3 cellular contexts compared by ENCODE assay signal in the genomic region with DNA sequence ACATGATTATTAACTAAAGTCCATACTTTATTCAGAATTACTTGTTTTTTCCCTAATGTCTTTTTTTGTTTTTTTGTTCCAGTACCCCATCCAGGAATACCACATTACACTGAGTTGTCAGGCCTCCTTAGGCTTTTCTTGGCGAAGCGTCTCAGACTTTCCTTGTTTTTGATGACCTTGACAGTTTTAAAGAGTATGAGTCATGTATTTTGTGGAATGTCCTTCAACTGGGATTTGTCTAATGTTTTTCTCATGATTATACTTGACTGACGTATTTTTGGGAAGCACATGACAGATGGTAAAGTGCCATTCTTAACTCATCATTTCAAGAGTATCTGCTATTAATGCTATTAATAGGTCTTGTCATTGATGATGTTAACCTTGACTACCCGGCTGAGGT.
TF ChIP-seq lines count a peak whose summit lies in the region.

No MANE protein-coding gene starts in this region.

TF ChIP-seq in A549, 52 proteins besides CTCF, POLR2A, EP300 and RAD21:
- TF ChIP-seq NR3C1 (IDR thresholded peaks at IDR 0.05) (no peak), MAFK (IDR thresholded peaks at IDR 0.05; ENCODE audit: partially characterized antibody) (peak; percentile 80)
- TF ChIP-seq, protein P1, sequence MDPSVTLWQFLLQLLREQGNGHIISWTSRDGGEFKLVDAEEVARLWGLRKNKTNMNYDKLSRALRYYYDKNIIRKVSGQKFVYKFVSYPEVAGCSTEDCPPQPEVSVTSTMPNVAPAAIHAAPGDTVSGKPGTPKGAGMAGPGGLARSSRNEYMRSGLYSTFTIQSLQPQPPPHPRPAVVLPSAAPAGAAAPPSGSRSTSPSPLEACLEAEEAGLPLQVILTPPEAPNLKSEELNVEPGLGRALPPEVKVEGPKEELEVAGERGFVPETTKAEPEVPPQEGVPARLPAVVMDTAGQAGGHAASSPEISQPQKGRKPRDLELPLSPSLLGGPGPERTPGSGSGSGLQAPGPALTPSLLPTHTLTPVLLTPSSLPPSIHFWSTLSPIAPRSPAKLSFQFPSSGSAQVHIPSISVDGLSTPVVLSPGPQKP (IDR thresholded peaks at IDR 0.05; ENCODE audit: low read depth, low read length): no peak

TF ChIP-seq in HEK293T, 16 proteins besides CTCF, POLR2A, EP300 and RAD21:
- no peak for TF ChIP-seq ZNF384 (IDR thresholded peaks at IDR 0.05)
- no peak for TF ChIP-seq HDGF (IDR thresholded peaks at IDR 0.05; ENCODE audit: borderline replicate concordance)
- no peak for TF ChIP-seq TARDBP (IDR thresholded peaks at IDR 0.05)
- TF ChIP-seq BHLHE40 (IDR thresholded peaks at IDR 0.05; ENCODE audit: borderline replicate concordance): no peak
- no peak for TF ChIP-seq LEF1 (IDR thresholded peaks at IDR 0.05; ENCODE audit: borderline replicate concordance)
- TF ChIP-seq, protein P2, sequence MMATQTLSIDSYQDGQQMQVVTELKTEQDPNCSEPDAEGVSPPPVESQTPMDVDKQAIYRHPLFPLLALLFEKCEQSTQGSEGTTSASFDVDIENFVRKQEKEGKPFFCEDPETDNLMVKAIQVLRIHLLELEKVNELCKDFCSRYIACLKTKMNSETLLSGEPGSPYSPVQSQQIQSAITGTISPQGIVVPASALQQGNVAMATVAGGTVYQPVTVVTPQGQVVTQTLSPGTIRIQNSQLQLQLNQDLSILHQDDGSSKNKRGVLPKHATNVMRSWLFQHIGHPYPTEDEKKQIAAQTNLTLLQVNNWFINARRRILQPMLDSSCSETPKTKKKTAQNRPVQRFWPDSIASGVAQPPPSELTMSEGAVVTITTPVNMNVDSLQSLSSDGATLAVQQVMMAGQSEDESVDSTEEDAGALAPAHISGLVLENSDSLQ (IDR thresholded peaks at IDR 0.05): peak; percentile 38; the same call in 1 of the 2 replicates

TF ChIP-seq in K562, 482 proteins besides CTCF, POLR2A, EP300 and RAD21:
- TF ChIP-seq MEIS2 (IDR thresholded peaks at IDR 0.05; ENCODE audit: partially characterized antibody): no peak
- TF ChIP-seq MAFG (tag; conservative IDR thresholded peaks at IDR 0.05): peak; percentile 83
- TF ChIP-seq MAFF (IDR thresholded peaks at IDR 0.05; ENCODE audit: low read length): peak; percentile 49; the same call in 1 of the 2 replicates
- peak; percentile 84 for TF ChIP-seq C11orf30 (IDR thresholded peaks at IDR 0.05; ENCODE audit: low read depth)
- no peak for TF ChIP-seq SRSF7 (optimal IDR thresholded peaks at IDR 0.05; ENCODE audit: low read depth, low read length)
- TF ChIP-seq, protein P3, sequence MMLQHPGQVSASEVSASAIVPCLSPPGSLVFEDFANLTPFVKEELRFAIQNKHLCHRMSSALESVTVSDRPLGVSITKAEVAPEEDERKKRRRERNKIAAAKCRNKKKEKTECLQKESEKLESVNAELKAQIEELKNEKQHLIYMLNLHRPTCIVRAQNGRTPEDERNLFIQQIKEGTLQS (IDR thresholded peaks at IDR 0.05): peak; percentile 27; the same call in 1 of the 2 replicates
- TF ChIP-seq, protein P3 (CRISPR knock-in tag; conservative IDR thresholded peaks at IDR 0.05): no peak
- peak; percentile 86 for TF ChIP-seq ZNF316 (IDR thresholded peaks at IDR 0.05)
- 0 out of 2 replicates have a peak, but pooled peaks have one; percentile 21 for TF ChIP-seq ESRRA (IDR thresholded peaks at IDR 0.05; ENCODE audit: borderline replicate concordance, low read depth)
- TF ChIP-seq ZNF445 (CRISPR knock-in tag; IDR thresholded peaks at IDR 0.05; ENCODE audit: low read depth): no peak
- TF ChIP-seq MCM3 (IDR thresholded peaks at IDR 0.05): no peak
- TF ChIP-seq, protein P4, sequence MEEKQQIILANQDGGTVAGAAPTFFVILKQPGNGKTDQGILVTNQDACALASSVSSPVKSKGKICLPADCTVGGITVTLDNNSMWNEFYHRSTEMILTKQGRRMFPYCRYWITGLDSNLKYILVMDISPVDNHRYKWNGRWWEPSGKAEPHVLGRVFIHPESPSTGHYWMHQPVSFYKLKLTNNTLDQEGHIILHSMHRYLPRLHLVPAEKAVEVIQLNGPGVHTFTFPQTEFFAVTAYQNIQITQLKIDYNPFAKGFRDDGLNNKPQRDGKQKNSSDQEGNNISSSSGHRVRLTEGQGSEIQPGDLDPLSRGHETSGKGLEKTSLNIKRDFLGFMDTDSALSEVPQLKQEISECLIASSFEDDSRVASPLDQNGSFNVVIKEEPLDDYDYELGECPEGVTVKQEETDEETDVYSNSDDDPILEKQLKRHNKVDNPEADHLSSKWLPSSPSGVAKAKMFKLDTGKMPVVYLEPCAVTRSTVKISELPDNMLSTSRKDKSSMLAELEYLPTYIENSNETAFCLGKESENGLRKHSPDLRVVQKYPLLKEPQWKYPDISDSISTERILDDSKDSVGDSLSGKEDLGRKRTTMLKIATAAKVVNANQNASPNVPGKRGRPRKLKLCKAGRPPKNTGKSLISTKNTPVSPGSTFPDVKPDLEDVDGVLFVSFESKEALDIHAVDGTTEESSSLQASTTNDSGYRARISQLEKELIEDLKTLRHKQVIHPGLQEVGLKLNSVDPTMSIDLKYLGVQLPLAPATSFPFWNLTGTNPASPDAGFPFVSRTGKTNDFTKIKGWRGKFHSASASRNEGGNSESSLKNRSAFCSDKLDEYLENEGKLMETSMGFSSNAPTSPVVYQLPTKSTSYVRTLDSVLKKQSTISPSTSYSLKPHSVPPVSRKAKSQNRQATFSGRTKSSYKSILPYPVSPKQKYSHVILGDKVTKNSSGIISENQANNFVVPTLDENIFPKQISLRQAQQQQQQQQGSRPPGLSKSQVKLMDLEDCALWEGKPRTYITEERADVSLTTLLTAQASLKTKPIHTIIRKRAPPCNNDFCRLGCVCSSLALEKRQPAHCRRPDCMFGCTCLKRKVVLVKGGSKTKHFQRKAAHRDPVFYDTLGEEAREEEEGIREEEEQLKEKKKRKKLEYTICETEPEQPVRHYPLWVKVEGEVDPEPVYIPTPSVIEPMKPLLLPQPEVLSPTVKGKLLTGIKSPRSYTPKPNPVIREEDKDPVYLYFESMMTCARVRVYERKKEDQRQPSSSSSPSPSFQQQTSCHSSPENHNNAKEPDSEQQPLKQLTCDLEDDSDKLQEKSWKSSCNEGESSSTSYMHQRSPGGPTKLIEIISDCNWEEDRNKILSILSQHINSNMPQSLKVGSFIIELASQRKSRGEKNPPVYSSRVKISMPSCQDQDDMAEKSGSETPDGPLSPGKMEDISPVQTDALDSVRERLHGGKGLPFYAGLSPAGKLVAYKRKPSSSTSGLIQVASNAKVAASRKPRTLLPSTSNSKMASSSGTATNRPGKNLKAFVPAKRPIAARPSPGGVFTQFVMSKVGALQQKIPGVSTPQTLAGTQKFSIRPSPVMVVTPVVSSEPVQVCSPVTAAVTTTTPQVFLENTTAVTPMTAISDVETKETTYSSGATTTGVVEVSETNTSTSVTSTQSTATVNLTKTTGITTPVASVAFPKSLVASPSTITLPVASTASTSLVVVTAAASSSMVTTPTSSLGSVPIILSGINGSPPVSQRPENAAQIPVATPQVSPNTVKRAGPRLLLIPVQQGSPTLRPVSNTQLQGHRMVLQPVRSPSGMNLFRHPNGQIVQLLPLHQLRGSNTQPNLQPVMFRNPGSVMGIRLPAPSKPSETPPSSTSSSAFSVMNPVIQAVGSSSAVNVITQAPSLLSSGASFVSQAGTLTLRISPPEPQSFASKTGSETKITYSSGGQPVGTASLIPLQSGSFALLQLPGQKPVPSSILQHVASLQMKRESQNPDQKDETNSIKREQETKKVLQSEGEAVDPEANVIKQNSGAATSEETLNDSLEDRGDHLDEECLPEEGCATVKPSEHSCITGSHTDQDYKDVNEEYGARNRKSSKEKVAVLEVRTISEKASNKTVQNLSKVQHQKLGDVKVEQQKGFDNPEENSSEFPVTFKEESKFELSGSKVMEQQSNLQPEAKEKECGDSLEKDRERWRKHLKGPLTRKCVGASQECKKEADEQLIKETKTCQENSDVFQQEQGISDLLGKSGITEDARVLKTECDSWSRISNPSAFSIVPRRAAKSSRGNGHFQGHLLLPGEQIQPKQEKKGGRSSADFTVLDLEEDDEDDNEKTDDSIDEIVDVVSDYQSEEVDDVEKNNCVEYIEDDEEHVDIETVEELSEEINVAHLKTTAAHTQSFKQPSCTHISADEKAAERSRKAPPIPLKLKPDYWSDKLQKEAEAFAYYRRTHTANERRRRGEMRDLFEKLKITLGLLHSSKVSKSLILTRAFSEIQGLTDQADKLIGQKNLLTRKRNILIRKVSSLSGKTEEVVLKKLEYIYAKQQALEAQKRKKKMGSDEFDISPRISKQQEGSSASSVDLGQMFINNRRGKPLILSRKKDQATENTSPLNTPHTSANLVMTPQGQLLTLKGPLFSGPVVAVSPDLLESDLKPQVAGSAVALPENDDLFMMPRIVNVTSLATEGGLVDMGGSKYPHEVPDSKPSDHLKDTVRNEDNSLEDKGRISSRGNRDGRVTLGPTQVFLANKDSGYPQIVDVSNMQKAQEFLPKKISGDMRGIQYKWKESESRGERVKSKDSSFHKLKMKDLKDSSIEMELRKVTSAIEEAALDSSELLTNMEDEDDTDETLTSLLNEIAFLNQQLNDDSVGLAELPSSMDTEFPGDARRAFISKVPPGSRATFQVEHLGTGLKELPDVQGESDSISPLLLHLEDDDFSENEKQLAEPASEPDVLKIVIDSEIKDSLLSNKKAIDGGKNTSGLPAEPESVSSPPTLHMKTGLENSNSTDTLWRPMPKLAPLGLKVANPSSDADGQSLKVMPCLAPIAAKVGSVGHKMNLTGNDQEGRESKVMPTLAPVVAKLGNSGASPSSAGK (IDR thresholded peaks at IDR 0.05): no peak
- TF ChIP-seq MAFK (IDR thresholded peaks at IDR 0.05; ENCODE audit: low read length): peak; percentile 68; the same call in 1 of the 2 replicates
- TF ChIP-seq FOSL1 (tag; conservative IDR thresholded peaks at IDR 0.05): peak; percentile 55
TF ChIP-seq in K562: peak in this region for 8.
